ENCODE assay signal across 1 cellular context in the genomic region with DNA sequence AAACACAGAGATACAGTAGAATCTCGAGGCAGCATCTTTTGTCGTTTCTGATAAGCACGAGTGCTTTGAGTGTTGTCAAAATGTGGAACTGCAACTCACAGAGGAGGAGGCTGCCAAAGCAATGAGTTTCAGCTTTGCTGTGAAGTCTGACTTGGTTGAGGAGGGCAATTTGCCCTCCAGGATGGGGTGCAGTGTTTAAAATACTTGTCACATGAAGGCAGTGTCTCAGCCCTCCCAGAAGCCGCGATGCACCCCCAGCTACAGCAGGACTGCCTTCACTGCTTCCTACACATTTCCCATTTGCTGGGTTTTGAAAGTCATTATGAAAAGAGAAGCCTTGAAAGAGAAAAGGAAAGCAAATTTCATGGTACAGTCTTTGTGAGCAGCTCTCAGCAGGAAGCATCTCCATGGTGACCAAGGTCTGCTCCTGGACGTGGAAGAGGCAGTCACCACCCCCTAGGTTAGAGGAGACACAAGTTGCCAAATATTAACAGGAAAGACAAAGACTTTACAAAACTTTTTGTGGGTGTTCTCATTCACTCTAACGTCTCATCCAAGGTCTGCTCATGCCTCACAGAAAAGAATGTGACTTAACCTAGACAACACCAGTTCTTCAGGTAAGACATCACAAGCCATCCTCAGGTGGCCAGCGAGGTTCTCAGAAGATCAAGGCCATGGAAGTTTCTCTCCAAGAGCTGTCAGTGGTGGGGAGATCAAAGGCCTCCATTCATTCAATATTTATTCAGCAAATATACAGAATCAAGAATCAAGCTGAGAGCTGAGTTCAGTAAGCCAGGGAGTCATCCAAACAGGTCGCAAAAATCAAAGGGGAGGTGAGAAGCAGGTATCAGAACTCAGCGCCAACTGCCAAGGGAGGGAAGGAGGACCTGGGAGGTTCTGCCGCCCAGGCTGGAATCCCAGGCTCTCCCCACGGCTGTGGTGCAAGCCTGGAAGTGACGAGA.
TF ChIP-seq lines count a peak whose summit lies in the region.

No MANE protein-coding gene starts in this region.

TF ChIP-seq in WTC11, 78 proteins besides CTCF, POLR2A, EP300 and RAD21 (continued from another document):
- TF ChIP-seq, protein P1, sequence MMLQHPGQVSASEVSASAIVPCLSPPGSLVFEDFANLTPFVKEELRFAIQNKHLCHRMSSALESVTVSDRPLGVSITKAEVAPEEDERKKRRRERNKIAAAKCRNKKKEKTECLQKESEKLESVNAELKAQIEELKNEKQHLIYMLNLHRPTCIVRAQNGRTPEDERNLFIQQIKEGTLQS (CRISPR knock-in tag; conservative IDR thresholded peaks at IDR 0.05) = no peak
- TF ChIP-seq ZNF263 (CRISPR knock-in tag; IDR thresholded peaks at IDR 0.05; ENCODE audit: low read depth) (no peak), RELA (CRISPR knock-in tag; IDR thresholded peaks at IDR 0.05; ENCODE audit: borderline replicate concordance) (no peak)
TF ChIP-seq in WTC11: peak in this region for 0.
